1 cellular context compared by ENCODE assay signal in genomic region chr15:48423342-48423741, GRCh38.
TF ChIP-seq lines count a peak whose summit lies in the region.

No MANE protein-coding gene starts in this region.

TF ChIP-seq in H1, 55 proteins besides CTCF, POLR2A, EP300 and RAD21:
- TF ChIP-seq CEBPB (IDR thresholded peaks at IDR 0.05; ENCODE audit: low read depth, low read length): no peak
- TF ChIP-seq ATF2 (IDR thresholded peaks at IDR 0.05; ENCODE audit: low read length): no peak
- TF ChIP-seq POLR2AphosphoS5 (IDR thresholded peaks at IDR 0.05; ENCODE audit: low read depth, low read length): no peak
- no peak for TF ChIP-seq SIX5 (IDR thresholded peaks at IDR 0.05; ENCODE audit: low read depth, low read length)
- TF ChIP-seq CHD2 (IDR thresholded peaks at IDR 0.05; ENCODE audit: low read length): no peak
- TF ChIP-seq ASH2L (IDR thresholded peaks at IDR 0.05; ENCODE audit: low read length): no peak
- no peak for TF ChIP-seq CTBP2 (IDR thresholded peaks at IDR 0.05; ENCODE audit: borderline replicate concordance, insufficient read depth, insufficient read length, low read length)
- no peak for TF ChIP-seq RNF2 (IDR thresholded peaks at IDR 0.05; ENCODE audit: borderline replicate concordance, low read depth, low read length, missing control alignments, poor library complexity, severe bottlenecking)
- TF ChIP-seq GABPA (IDR thresholded peaks at IDR 0.05; ENCODE audit: borderline replicate concordance, insufficient read depth, low read length): no peak
- TF ChIP-seq TBP (IDR thresholded peaks at IDR 0.05; ENCODE audit: low read depth, low read length): no peak
- no peak for TF ChIP-seq HDAC6 (IDR thresholded peaks at IDR 0.05; ENCODE audit: low read depth, low read length)
- TF ChIP-seq USF2 (IDR thresholded peaks at IDR 0.05; ENCODE audit: low read length): no peak
- no peak for TF ChIP-seq SP4 (IDR thresholded peaks at IDR 0.05; ENCODE audit: low read length)
- no peak for TF ChIP-seq E2F6 (IDR thresholded peaks at IDR 0.05)
- no peak for TF ChIP-seq BCL11A (IDR thresholded peaks at IDR 0.05; ENCODE audit: low read depth in 2 of 2, low read length in 2 of 2)
- no peak for TF ChIP-seq TEAD4 (IDR thresholded peaks at IDR 0.05; ENCODE audit: low read depth, low read length)
- no peak for TF ChIP-seq CREB1 (IDR thresholded peaks at IDR 0.05)
- TF ChIP-seq SP2 (IDR thresholded peaks at IDR 0.05; ENCODE audit: low read length): no peak
- TF ChIP-seq EGR1 (IDR thresholded peaks at IDR 0.05; ENCODE audit: borderline replicate concordance, low read depth, low read length): no peak
